In genomic region chr7:105800849-105801534, GRCh38 we compare ENCODE assay signal across 19 cellular contexts.
"Had no signal": no experiment of that assay in that cellular context is flagged by ENCODE, and none has a peak within 500 bp of the region (broad histone marks: within the 10 kb centered on the region; RNA-seq: fewer than 3 reads in every experiment).

No MANE protein-coding gene starts in this region.

- H3K9me3 Mint-ChIP-seq: activated CD4-positive, alpha-beta memory T cell treated with anti-CD3 and anti-CD28 coated beads, Interleukin-2, amount 10 ng/mL, durations not matched to agents 7 days and 5 days; dendritic cell treated with granulocyte-macrophage colony-stimulating factor and Interleukin-4, amounts not matched to agents 40 ng/mL and 50 ng/mL, for 4 days; naive B cell had no signal

- H3K27me3 Mint-ChIP-seq: activated CD4-positive, alpha-beta T cell treated with anti-CD3 and anti-CD28 coated beads for 36 hours; activated naive CD8-positive, alpha-beta T cell; dendritic cell treated with granulocyte-macrophage colony-stimulating factor and Interleukin-4, amounts not matched to agents 40 ng/mL and 50 ng/mL, for 4 days had no signal

- H3K36me3 Mint-ChIP-seq: activated CD8-positive, alpha-beta memory T cell treated with anti-CD3 and anti-CD28 coated beads, Interleukin-2, amount 10 ng/mL, durations not matched to agents 7 days and 5 days; naive B cell had no signal

- H3K27ac Mint-ChIP-seq: activated CD4-positive, alpha-beta memory T cell treated with anti-CD3 and anti-CD28 coated beads, Interleukin-2, amount 10 ng/mL, durations not matched to agents 7 days and 5 days; activated CD4-positive, alpha-beta T cell treated with anti-CD3 and anti-CD28 coated beads for 36 hours; activated CD8-positive, alpha-beta memory T cell treated with anti-CD3 and anti-CD28 coated beads, Interleukin-2, amount 10 ng/mL, durations not matched to agents 7 days and 5 days had no signal

- H3K9me3 ChIP-seq: mucosa of descending colon, pancreas, spleen, stomach, vagina had no signal

- DNase-seq: activated gamma-delta T cell; activated T-cell treated with anti-CD3 and anti-CD28 coated beads, Interleukin-2, amount 50 U/mL, for 1 hour; effector CD8-positive, alpha-beta T cell; left cardiac atrium; mucosa of descending colon; naive B cell; pancreas; spleen; stomach; SW 1271; trophoblast cell had no signal

- ATAC-seq: esophagus mucosa, left cardiac atrium, mucosa of descending colon, pancreas, sciatic nerve had no signal

- H3K4me3 Mint-ChIP-seq: activated CD4-positive, alpha-beta memory T cell treated with anti-CD3 and anti-CD28 coated beads, Interleukin-2, amount 10 ng/mL, durations not matched to agents 7 days and 5 days; activated CD4-positive, alpha-beta T cell treated with anti-CD3 and anti-CD28 coated beads for 36 hours; activated naive CD8-positive, alpha-beta T cell; dendritic cell treated with granulocyte-macrophage colony-stimulating factor and Interleukin-4, amounts not matched to agents 40 ng/mL and 50 ng/mL, for 4 days; naive B cell had no signal

- H3K4me3 ChIP-seq: mucosa of descending colon, pancreas, spleen, stomach, vagina had no signal
